1 cellular context compared by ENCODE assay signal in the genomic region with DNA sequence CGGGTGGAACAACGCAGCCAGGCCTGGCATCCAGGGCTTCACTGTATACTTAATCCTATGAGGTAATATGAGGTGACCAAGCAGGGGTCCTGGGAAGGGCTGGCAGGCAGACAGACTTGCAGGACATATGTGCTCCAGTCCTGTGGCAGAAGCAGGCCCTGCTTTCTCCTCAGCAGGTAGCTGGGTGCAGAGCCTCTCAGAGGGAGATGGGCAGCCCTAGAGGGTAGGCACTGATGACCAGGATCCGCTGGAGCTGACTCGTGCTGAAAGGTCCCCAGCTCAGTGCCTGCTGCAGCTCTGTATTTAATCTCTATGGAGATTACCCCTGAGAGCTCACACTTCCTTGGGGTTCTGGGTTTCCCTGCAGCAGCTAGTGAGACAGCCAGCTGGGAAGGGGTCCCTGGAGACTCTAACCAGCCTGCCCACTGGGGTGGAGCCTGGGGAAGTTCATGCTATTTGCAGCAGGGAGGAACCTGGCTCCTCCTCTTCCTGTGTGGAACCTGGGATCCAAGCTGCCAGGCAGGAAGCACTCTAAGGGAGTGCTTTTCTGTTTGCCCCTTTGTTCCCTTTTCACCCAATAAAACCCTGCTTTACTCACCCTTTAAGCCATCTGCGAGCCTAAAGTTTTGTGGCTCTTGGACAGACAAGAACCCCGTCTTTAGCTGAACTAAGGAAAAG.
TF ChIP-seq lines count a peak whose summit lies in the region.

No MANE protein-coding gene starts in this region.

TF ChIP-seq in H1, 55 proteins besides CTCF, POLR2A, EP300 and RAD21:
- TF ChIP-seq CBX8 (IDR thresholded peaks at IDR 0.05; ENCODE audit: borderline replicate concordance, low read depth, low read length) (no peak), TBP (IDR thresholded peaks at IDR 0.05; ENCODE audit: low read depth, low read length) (no peak), TEAD4 (IDR thresholded peaks at IDR 0.05; ENCODE audit: low read depth, low read length) (no peak), ZNF274 (IDR thresholded peaks at IDR 0.05; ENCODE audit: borderline replicate concordance, extremely low read depth, low read length) (no peak), YY1 (IDR thresholded peaks at IDR 0.05; ENCODE audit: low read depth, low read length) (no peak), GABPA (IDR thresholded peaks at IDR 0.05; ENCODE audit: borderline replicate concordance, insufficient read depth, low read length) (no peak), SIX5 (IDR thresholded peaks at IDR 0.05; ENCODE audit: low read depth, low read length) (no peak), CEBPB (IDR thresholded peaks at IDR 0.05; ENCODE audit: low read depth, low read length) (no peak)
